ENCODE assay signal across 8 cellular contexts in genomic region chr4:121706595-121707021, GRCh38. TPM values are rescaled to one million over a fixed set of nuclear protein-coding genes. Genes with fewer than 3 reads are reported as not detected.
DNase-seq lines count a peak whose midpoint lies in the region; ATAC-seq and TF ChIP-seq lines count a peak whose summit lies in the region.

No MANE protein-coding gene starts in this region.

- no peak for TF ChIP-seq CTCF in type B pancreatic cell (conservative IDR thresholded peaks at IDR 0.05)

- peaks cover 14% of the 10 kb centered on the region for H3K4me1 ChIP-seq in SJCRH30

- peaks cover 22 to 24% of the 10 kb centered on the region in 2 donors for H3K4me1 Mint-ChIP-seq in effector memory CD8-positive, alpha-beta T cell (ENCODE audit: low read depth in 2 of 2)
- H3K4me1 Mint-ChIP-seq in stimulated activated naive CD8-positive, alpha-beta T cell treated with anti-CD3 and anti-CD28 coated beads, Interleukin-15, Interleukin-2, amounts not matched to agents 100 ng/mL and 50 ng/mL, for 24 hours (ENCODE audit: low read depth) = peaks cover 52% of the 10 kb centered on the region
- H3K4me1 Mint-ChIP-seq in type B pancreatic cell (ENCODE audit: unreplicated experiment) = peaks cover 3% of the 10 kb centered on the region

- peaks cover 6% of the 10 kb centered on the region for H3K36me3 Mint-ChIP-seq in effector memory CD8-positive, alpha-beta T cell (ENCODE audit: insufficient read depth)
- H3K36me3 Mint-ChIP-seq in stimulated activated naive CD8-positive, alpha-beta T cell treated with anti-CD3 and anti-CD28 coated beads, Interleukin-15, Interleukin-2, amounts not matched to agents 100 ng/mL and 50 ng/mL, for 24 hours (ENCODE audit: low read depth) = no peaks in the 10 kb centered on the region
- H3K36me3 Mint-ChIP-seq in type B pancreatic cell = no peaks in the 10 kb centered on the region

- no peak overlapping the region for H3K27ac ChIP-seq in SJCRH30

- no peaks in the 10 kb centered on the region for H3K9me3 Mint-ChIP-seq in effector memory CD8-positive, alpha-beta T cell
- no peaks in the 10 kb centered on the region for H3K9me3 Mint-ChIP-seq in stimulated activated naive CD8-positive, alpha-beta T cell treated with anti-CD3 and anti-CD28 coated beads, Interleukin-15, Interleukin-2, amounts not matched to agents 100 ng/mL and 50 ng/mL, for 24 hours
- H3K9me3 Mint-ChIP-seq in type B pancreatic cell = no peaks in the 10 kb centered on the region

- peak overlapping the region; percentile 68 to 86 for H3K27ac Mint-ChIP-seq in effector memory CD8-positive, alpha-beta T cell
- peak overlapping the region; percentile 88 for H3K27ac Mint-ChIP-seq in stimulated activated naive CD8-positive, alpha-beta T cell treated with anti-CD3 and anti-CD28 coated beads, Interleukin-15, Interleukin-2, amounts not matched to agents 100 ng/mL and 50 ng/mL, for 24 hours
- no peak overlapping the region for H3K27ac Mint-ChIP-seq in type B pancreatic cell

- peak; percentile 99 for ATAC-seq in effector memory CD8-positive, alpha-beta T cell (replicated peaks)

- peaks cover 22 to 24% of the 10 kb centered on the region in 2 donors for H3K27me3 Mint-ChIP-seq in effector memory CD8-positive, alpha-beta T cell
- peaks cover 45% of the 10 kb centered on the region for H3K27me3 Mint-ChIP-seq in stimulated activated naive CD8-positive, alpha-beta T cell treated with anti-CD3 and anti-CD28 coated beads, Interleukin-15, Interleukin-2, amounts not matched to agents 100 ng/mL and 50 ng/mL, for 24 hours
- no peaks in the 10 kb centered on the region for H3K27me3 Mint-ChIP-seq in type B pancreatic cell

- DNase-seq in activated effector memory CD4-positive, alpha-beta T cell treated with anti-CD3 and anti-CD28 coated beads, Interleukin-2, amount 50 U/mL, for 16 hours = peak; percentile 75
- no peak for DNase-seq in activated effector memory CD4-positive, alpha-beta T cell treated with Interleukin-2 at 50 U/mL for 16 hours
- DNase-seq in SJCRH30 (peak; percentile 32 to 36), type B pancreatic cell (ENCODE audit: extremely low spot score, unreplicated experiment) (no peak), NCI-H187 (lab: John Stamatoyannopoulos, UW) (no peak), NCI-H2171 (lab: John Stamatoyannopoulos, UW) (no peak)
- DNase-seq in effector memory CD8-positive, alpha-beta T cell = peak; percentile 60 to 64 (median 63)

- no peaks in the 10 kb centered on the region for H3K9me3 ChIP-seq in SJCRH30 (replicated peaks)

- no peak overlapping the region for H3K4me3 ChIP-seq in SJCRH30

- no peaks in the 10 kb centered on the region for H3K27me3 ChIP-seq in SJCRH30

- H3K36me3 ChIP-seq in SJCRH30 = no peaks in the 10 kb centered on the region

- peak overlapping the region; percentile 61 to 64 for H3K4me3 Mint-ChIP-seq in effector memory CD8-positive, alpha-beta T cell
- peak overlapping the region; percentile 65 for H3K4me3 Mint-ChIP-seq in stimulated activated naive CD8-positive, alpha-beta T cell treated with anti-CD3 and anti-CD28 coated beads, Interleukin-15, Interleukin-2, amounts not matched to agents 100 ng/mL and 50 ng/mL, for 24 hours
- no peak overlapping the region for H3K4me3 Mint-ChIP-seq in type B pancreatic cell

RNA-seq across cellular contexts. Expression of gene ANXA5, which starts 9.8 kb away (rescaled TPM):
- 442 and 448 TPM in 2 replicates for total RNA-seq in SJCRH30 (2014; rRNA removed; shearing (Covaris generic))
- total RNA-seq in type B pancreatic cell (ENCODE audit: low replicate concordance) = 175 and 245 TPM in 2 replicates

RNA-seq across cellular contexts. Expression of gene SMIM43, which starts 58.4 kb away (rescaled TPM):
- total RNA-seq in SJCRH30 (2014; rRNA removed; shearing (Covaris generic)) = 0.08 TPM in 1 of 2 replicates, not detected in the other
- 0.60 and 1.4 TPM in 2 replicates for total RNA-seq in type B pancreatic cell (ENCODE audit: low replicate concordance)

Comparison
In these comparisons a context has a peak if more than half of its experiments do, and no peak if none do; other contexts are left out.
1. DNase-seq: peak in activated effector memory CD4-positive, alpha-beta T cell treated with anti-CD3 and anti-CD28 coated beads, Interleukin-2, amount 50 U/mL, for 16 hours (single experiment), SJCRH30 (2 of 2) and effector memory CD8-positive, alpha-beta T cell (3 of 3); none in activated effector memory CD4-positive, alpha-beta T cell treated with Interleukin-2 at 50 U/mL for 16 hours (single experiment), type B pancreatic cell (single experiment), NCI-H187 (0 of 2) and NCI-H2171 (single experiment).